10 cellular contexts compared by ENCODE assay signal in the genomic region with DNA sequence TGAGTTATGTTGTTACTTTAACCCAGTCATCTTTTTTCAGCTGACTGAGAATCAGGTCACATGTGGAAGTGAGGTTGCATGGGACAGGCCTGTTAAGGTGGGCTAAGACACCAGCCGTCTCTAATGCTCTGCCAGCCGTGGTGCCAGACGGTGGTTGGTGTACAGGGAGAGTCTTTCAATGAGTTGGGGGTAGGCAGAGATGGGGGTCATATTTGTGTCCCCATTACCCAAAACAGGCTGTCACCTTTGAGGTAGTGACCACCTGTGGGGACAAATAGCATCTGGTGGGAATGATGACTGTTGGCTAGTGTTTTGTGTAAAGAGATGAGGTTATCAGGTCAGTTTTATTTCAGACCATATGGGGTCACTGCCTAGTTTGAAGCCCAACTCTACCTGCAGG. TPM values are rescaled to one million over a fixed set of nuclear protein-coding genes. Genes with fewer than 3 reads are reported as not detected.
DNase-seq lines count a peak whose midpoint lies in the region; ATAC-seq and TF ChIP-seq lines count a peak whose summit lies in the region.
"Had no signal": no experiment of that assay in that cellular context is flagged by ENCODE, and none has a peak within 500 bp of the region (broad histone marks: within the 10 kb centered on the region; RNA-seq: fewer than 3 reads in every experiment).

No MANE protein-coding gene starts in this region.

- BruUV-seq in PC-3 (replicated peaks; lab: Mats Ljungman, UMichigan) = no TSS peak

- POLR2A ChIA-PET in PC-3 (lab: Charles Lee; ENCODE audit: unreplicated experiment) = no interaction called here

- WGBS in psoas muscle, 3 donors = 60 to 78% (median 66%) methylated on average over 3 of the region's 3 CpGs

- no peak overlapping the region for H3K9ac ChIP-seq in PC-3 (ENCODE audit: low read length)

- intact Hi-C loops in PC-3 (cut with micrococcal nuclease) (loop anchor here (10.0 kb wide), 1 partner anchor 900 kb away; no protein-coding TSS in a partner anchor), psoas muscle (cut with DNase I) (no loop called here)

- H3K36me3 ChIP-seq in PC-3 (ENCODE audit: low read depth, low read length) (peaks cover 58% of the 10 kb centered on the region), psoas muscle (ENCODE audit: insufficient read depth in 1 of 2, low read depth in 1 of 2) (peaks cover 4 to 60% of the 10 kb centered on the region in 2 donors)

- H3K27ac ChIP-seq in PC-3 (ENCODE audit: low read length) (no peak overlapping the region), psoas muscle (peak overlapping the region; percentile 93)

- no peaks in the 10 kb centered on the region for H3K9me3 Mint-ChIP-seq in effector memory CD8-positive, alpha-beta T cell

- H3K4me3 Mint-ChIP-seq in effector memory CD8-positive, alpha-beta T cell = peak overlapping the region; percentile 92 to 99

- H4K20me1 ChIP-seq in PC-3 (ENCODE audit: low read length) = peaks cover 56% of the 10 kb centered on the region

- H3K36me3 Mint-ChIP-seq in effector memory CD8-positive, alpha-beta T cell (ENCODE audit: insufficient read depth) = peaks cover 79% of the 10 kb centered on the region

- peaks cover 21 to 25% of the 10 kb centered on the region in 2 donors for H3K27me3 Mint-ChIP-seq in effector memory CD8-positive, alpha-beta T cell

- DNase-seq in GM12865 (ENCODE audit: low read depth) = no peak
- DNase-seq in PC-3 = no peak
- DNase-seq in effector memory CD8-positive, alpha-beta T cell = no peak
- DNase-seq in psoas muscle = no peak
- DNase-seq in cerebellar nuclear complex (lab: John Stamatoyannopoulos, UW) = no peak
- DNase-seq in NCI-H1417 treated with DMSO at 0.1 percent for 48 hours (lab: John Stamatoyannopoulos, UW) = no peak
- DNase-seq: NCI-H446 treated with DMSO at 0.1 percent for 48 hours; stimulated activated CD4-positive, alpha-beta T cell treated with anti-CD3 and anti-CD28 coated beads, Interleukin-12 subunit alpha, Interleukin-12 subunit beta, amount 100 ng/mL, for 4 hours had no signal

- H3K4me1 ChIP-seq in PC-3 (ENCODE audit: insufficient read depth, low read length) (peaks cover 32% of the 10 kb centered on the region), psoas muscle (peaks cover 47% of the 10 kb centered on the region)

- no peak overlapping the region for H2AFZ ChIP-seq in PC-3 (ENCODE audit: low read length)

- H3K4me3 ChIP-seq in GM12865 (ENCODE audit: low read depth, low read length) (peak overlapping the region; percentile 95), PC-3 (ENCODE audit: low read length) (peak overlapping the region; percentile 96), psoas muscle (peak overlapping the region; percentile 95)

- no peak for TF ChIP-seq CTCF in GM12865 (IDR thresholded peaks at IDR 0.05; ENCODE audit: insufficient read depth, low read depth, low read length, missing control alignments)
- TF ChIP-seq CTCF in PC-3 (conservative IDR thresholded peaks at IDR 0.05; ENCODE audit: low read depth, low read length) = no peak
- TF ChIP-seq CTCF in psoas muscle (IDR thresholded peaks at IDR 0.05) = no peak

- H3K27me3 ChIP-seq in PC-3 (ENCODE audit: low read length) (peaks cover 29% of the 10 kb centered on the region), psoas muscle (ENCODE audit: insufficient read depth in 3 of 3, low read length in 2 of 3) (no peaks in the 10 kb centered on the region)

- peaks cover 25 to 38% of the 10 kb centered on the region in 2 donors for H3K4me1 Mint-ChIP-seq in effector memory CD8-positive, alpha-beta T cell (ENCODE audit: low read depth in 2 of 2)

- CTCF ChIA-PET in PC-3 (lab: Charles Lee) = no interaction called here

- H3K79me2 ChIP-seq in PC-3 (ENCODE audit: low read length) = peaks cover 50% of the 10 kb centered on the region

- H3K27ac Mint-ChIP-seq in effector memory CD8-positive, alpha-beta T cell = peak overlapping the region; percentile 49 to 91

- H3K9me2 ChIP-seq in PC-3 (replicated peaks; ENCODE audit: low read length) = no peaks in the 10 kb centered on the region

- H3F3A ChIP-seq in PC-3 (ENCODE audit: low read length, unreplicated experiment) = peaks cover 13% of the 10 kb centered on the region

- ATAC-seq in PC-3 (no peak), psoas muscle (no peak), GM21360 (IDR thresholded peaks at IDR 0.05; ENCODE audit: unreplicated experiment) (no peak), HG03565 (IDR thresholded peaks at IDR 0.05; ENCODE audit: unreplicated experiment) (no peak)
- no peak for ATAC-seq in effector memory CD8-positive, alpha-beta T cell (replicated peaks)

- H3K4me2 ChIP-seq in PC-3 (ENCODE audit: low read length) = peak overlapping the region; percentile 88

- H3K9me3 ChIP-seq in PC-3 (ENCODE audit: low read length) (no peaks in the 10 kb centered on the region), psoas muscle (no peaks in the 10 kb centered on the region)

RNA-seq across cellular contexts. Expression of a gene that starts 1.8 kb away (rescaled TPM):
- 2,878 and 3,689 TPM in 2 replicates for total RNA-seq in PC-3 (2014; rRNA removed)
- total RNA-seq in psoas muscle = 1,000 to 10,000 TPM; 1,032 to 1,360 (median 1,076) TPM
- 1,000 to 10,000 TPM; 1,779 to 1,956 (median 1,791) TPM for polyA plus RNA-seq in psoas muscle

RNA-seq across cellular contexts. Expression of a gene that starts 8.1 kb away (rescaled TPM):
- total RNA-seq in PC-3 (2014; rRNA removed) (17.6 and 21.0 TPM in 2 replicates), psoas muscle (10 to 100 TPM in 1 of 4 donors, 1 to 10 TPM in 3; 5.1 to 16.4 (median 7.7) TPM)
- polyA plus RNA-seq in psoas muscle = 1 to 10 TPM in 2 of 3 donors, under 1 TPM in 1; 0.89 to 5.1 (median 2.9) TPM
